In the genomic region with DNA sequence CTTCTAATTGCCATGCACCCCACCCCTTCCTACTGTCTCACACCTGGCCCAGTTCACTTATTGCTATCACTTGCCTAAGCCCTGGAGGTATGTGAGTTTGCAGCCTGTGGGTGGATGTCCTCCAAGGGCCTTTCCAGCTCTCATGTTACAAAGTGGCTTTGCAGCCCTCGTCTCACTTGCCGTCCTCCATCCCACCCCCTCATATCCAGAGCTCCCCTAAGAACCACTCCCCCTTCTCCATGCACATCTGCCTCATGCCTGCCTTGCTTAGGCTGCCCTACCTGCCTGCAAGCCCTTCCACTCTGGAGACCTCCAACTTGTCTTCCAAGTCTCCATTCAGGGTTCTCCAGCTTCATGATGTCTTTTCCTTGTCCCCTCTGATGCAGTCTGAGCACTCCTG, we compare ENCODE assay signal across 19 cellular contexts.
"Had no signal": no experiment of that assay in that cellular context is flagged by ENCODE, and none has a peak within 500 bp of the region (broad histone marks: within the 10 kb centered on the region; RNA-seq: fewer than 3 reads in every experiment).

No MANE protein-coding gene starts in this region.

- DNase-seq: cerebellar nuclear complex; effector CD4-positive, alpha-beta T cell; heart right ventricle; hypothalamus; left ventricle myocardium superior; naive thymus-derived CD4-positive, alpha-beta T cell; ovary; right cardiac atrium; stimulated activated CD4-positive, alpha-beta T cell treated with anti-CD3 and anti-CD28 coated beads, Interleukin-4, amount 100 ng/mL, for 1 hour; stimulated activated CD8-positive, alpha-beta memory T cell treated with anti-CD3 and anti-CD28 coated beads, Interleukin-4, amount 100 ng/mL, for 48 hours; stimulated activated naive CD8-positive, alpha-beta T cell treated with anti-CD3 and anti-CD28 coated beads, Interleukin-15, Interleukin-2, amounts not matched to agents 100 U/mL and 50 U/mL, for 24 hours; thyroid gland; upper lobe of left lung; uterus had no signal

- H3K4me1 ChIP-seq: heart right ventricle, suprapubic skin, thyroid gland, upper lobe of left lung, uterus had no signal

- H3K36me3 ChIP-seq: heart right ventricle, ovary, suprapubic skin, thyroid gland, upper lobe of left lung, uterus had no signal

- H3K36me3 Mint-ChIP-seq: stimulated activated effector memory CD8-positive, alpha-beta T cell treated with anti-CD3 and anti-CD28 coated beads, Interleukin-12 subunit alpha, Interleukin-12 subunit beta, amount 100 ng/mL, for 72 hours had no signal

- ATAC-seq: heart right ventricle; left ventricle myocardium superior; naive thymus-derived CD4-positive, alpha-beta T cell; right cardiac atrium; stimulated activated effector memory CD8-positive, alpha-beta T cell treated with anti-CD3 and anti-CD28 coated beads, Interleukin-12 subunit alpha, Interleukin-12 subunit beta, amount 100 ng/mL, for 72 hours; stimulated activated naive CD8-positive, alpha-beta T cell treated with anti-CD3 and anti-CD28 coated beads, Interleukin-15, Interleukin-2, amounts not matched to agents 100 U/mL and 50 U/mL, for 24 hours had no signal

- H3K27ac ChIP-seq: heart right ventricle, ovary, suprapubic skin, thyroid gland, upper lobe of left lung, uterus had no signal

- H3K4me3 Mint-ChIP-seq: naive thymus-derived CD4-positive, alpha-beta T cell; stimulated activated effector memory CD8-positive, alpha-beta T cell treated with anti-CD3 and anti-CD28 coated beads, Interleukin-12 subunit alpha, Interleukin-12 subunit beta, amount 100 ng/mL, for 72 hours had no signal

- H3K27me3 ChIP-seq: ovary, thyroid gland, upper lobe of left lung, uterus had no signal

- H3K4me1 Mint-ChIP-seq: stimulated activated effector memory CD8-positive, alpha-beta T cell treated with anti-CD3 and anti-CD28 coated beads, Interleukin-12 subunit alpha, Interleukin-12 subunit beta, amount 100 ng/mL, for 72 hours had no signal

- H3K4me3 ChIP-seq: heart right ventricle, lung, ovary, smooth muscle cell, suprapubic skin, thyroid gland, upper lobe of left lung, uterus had no signal

- H3K9me3 ChIP-seq: ovary, thyroid gland, uterus had no signal

- H3K27ac Mint-ChIP-seq: progenitor cell of endocrine pancreas; stimulated activated effector memory CD8-positive, alpha-beta T cell treated with anti-CD3 and anti-CD28 coated beads, Interleukin-12 subunit alpha, Interleukin-12 subunit beta, amount 100 ng/mL, for 72 hours had no signal

- H3K9me3 Mint-ChIP-seq: stimulated activated effector memory CD8-positive, alpha-beta T cell treated with anti-CD3 and anti-CD28 coated beads, Interleukin-12 subunit alpha, Interleukin-12 subunit beta, amount 100 ng/mL, for 72 hours had no signal
